ENCODE assay signal across 26 cellular contexts in genomic region chr10:133068741-133069525, GRCh38. TPM values are rescaled to one million over a fixed set of nuclear protein-coding genes. Genes with fewer than 3 reads are reported as not detected.
"Had no signal": no experiment of that assay in that cellular context is flagged by ENCODE, and none has a peak within 500 bp of the region (broad histone marks: within the 10 kb centered on the region; RNA-seq: fewer than 3 reads in every experiment).

No MANE protein-coding gene starts in this region.

- H3K36me3 ChIP-seq: heart right ventricle, lower lobe of right lung, sigmoid colon, upper lobe of left lung had no signal

- H3K9me3 Mint-ChIP-seq: activated CD4-positive, alpha-beta memory T cell treated with anti-CD3 and anti-CD28 coated beads, Interleukin-2, amount 10 ng/mL, durations not matched to agents 7 days and 5 days; activated CD4-positive, alpha-beta T cell treated with anti-CD3 and anti-CD28 coated beads, Interleukin-2, amount 10 ng/mL, durations not matched to agents 24 days and 14 days; activated naive CD8-positive, alpha-beta T cell treated with anti-CD3 and anti-CD28 coated beads, Interleukin-2, amount 50 U/mL, for 24 hours; neural crest cell; T-helper 2 cell treated with Interferon-gamma antibody and Interleukin-4, amounts not matched to agents 5 μg/mL and 100 μg/mL, for 36 hours had no signal

- H3K4me1 Mint-ChIP-seq: activated CD4-positive, alpha-beta memory T cell treated with anti-CD3 and anti-CD28 coated beads, Interleukin-2, amount 10 ng/mL, durations not matched to agents 7 days and 5 days; activated CD4-positive, alpha-beta T cell treated with anti-CD3 and anti-CD28 coated beads, Interleukin-2, amount 10 ng/mL, durations not matched to agents 24 days and 14 days; activated naive CD8-positive, alpha-beta T cell treated with anti-CD3 and anti-CD28 coated beads, Interleukin-2, amount 50 U/mL, for 24 hours; naive B cell had no signal

- H3K4me3 ChIP-seq: heart right ventricle, lower lobe of right lung, mucosa of descending colon, sigmoid colon, upper lobe of left lung had no signal

- H3K27me3 Mint-ChIP-seq: activated CD4-positive, alpha-beta memory T cell treated with anti-CD3 and anti-CD28 coated beads, Interleukin-2, amount 10 ng/mL, durations not matched to agents 7 days and 5 days; activated CD4-positive, alpha-beta T cell treated with anti-CD3 and anti-CD28 coated beads, Interleukin-2, amount 10 ng/mL, durations not matched to agents 24 days and 14 days; activated naive CD8-positive, alpha-beta T cell treated with anti-CD3 and anti-CD28 coated beads, Interleukin-2, amount 50 U/mL, for 24 hours; naive B cell had no signal

- H3K27ac ChIP-seq: heart right ventricle, lower lobe of right lung, sigmoid colon, upper lobe of left lung, VCaP had no signal

- H3K36me3 Mint-ChIP-seq: naive B cell had no signal

- DNase-seq: activated CD4-positive, alpha-beta memory T cell treated with anti-CD3 and anti-CD28 coated beads, Interleukin-2, amount 10 ng/mL, durations not matched to agents 7 days and 5 days; activated CD4-positive, alpha-beta T cell treated with anti-CD3 and anti-CD28 coated beads, Interleukin-2, amount 10 ng/mL, durations not matched to agents 24 days and 14 days; activated effector memory CD4-positive, alpha-beta T cell treated with anti-CD3 and anti-CD28 coated beads, Interleukin-2, amount 50 U/mL, for 16 hours; activated naive CD4-positive, alpha-beta T cell treated with anti-CD3 and anti-CD28 coated beads, Interleukin-2, amount 50 U/mL, for 16 hours; activated naive CD8-positive, alpha-beta T cell treated with anti-CD3 and anti-CD28 coated beads, Interleukin-2, amount 50 U/mL, for 24 hours; activated T-cell treated with anti-CD3 and anti-CD28 coated beads for 4 hours; heart right ventricle; left colon; lower lobe of right lung; mesendoderm; mucosa of descending colon; naive B cell; sigmoid colon; stimulated activated CD4-positive, alpha-beta T cell treated with anti-CD3 and anti-CD28 coated beads, Interleukin-4, amount 100 ng/mL, for 1 hour; stimulated activated naive CD4-positive, alpha-beta T cell had no signal

- H3K27ac Mint-ChIP-seq: activated CD4-positive, alpha-beta memory T cell treated with anti-CD3 and anti-CD28 coated beads, Interleukin-2, amount 10 ng/mL, durations not matched to agents 7 days and 5 days; activated CD4-positive, alpha-beta T cell treated with anti-CD3 and anti-CD28 coated beads, Interleukin-2, amount 10 ng/mL, durations not matched to agents 24 days and 14 days; activated naive CD8-positive, alpha-beta T cell treated with anti-CD3 and anti-CD28 coated beads, Interleukin-2, amount 50 U/mL, for 24 hours; naive B cell; T-helper 2 cell treated with Interferon-gamma antibody and Interleukin-4, amounts not matched to agents 5 μg/mL and 100 μg/mL, for 36 hours had no signal

- H3K4me1 ChIP-seq: heart right ventricle, lower lobe of right lung, sigmoid colon, upper lobe of left lung had no signal

- ATAC-seq: activated CD4-positive, CD25-positive, alpha-beta regulatory T cell treated with anti-CD3 and anti-CD28 coated beads, Interleukin-2, amount 50 U/mL, for 24 hours; activated naive CD8-positive, alpha-beta T cell treated with anti-CD3 and anti-CD28 coated beads, Interleukin-2, amount 50 U/mL, for 24 hours; left colon; lower lobe of right lung; mucosa of descending colon had no signal

- H3K27me3 ChIP-seq: upper lobe of left lung had no signal

- H3K4me3 Mint-ChIP-seq: activated CD4-positive, alpha-beta memory T cell treated with anti-CD3 and anti-CD28 coated beads, Interleukin-2, amount 10 ng/mL, durations not matched to agents 7 days and 5 days; activated CD4-positive, alpha-beta T cell treated with anti-CD3 and anti-CD28 coated beads, Interleukin-2, amount 10 ng/mL, durations not matched to agents 24 days and 14 days; activated naive CD8-positive, alpha-beta T cell treated with anti-CD3 and anti-CD28 coated beads, Interleukin-2, amount 50 U/mL, for 24 hours; naive B cell; neural crest cell; T-helper 2 cell treated with Interferon-gamma antibody and Interleukin-4, amounts not matched to agents 5 μg/mL and 100 μg/mL, for 36 hours had no signal

- H3K9me3 ChIP-seq: heart right ventricle, lower lobe of right lung, mucosa of descending colon, sigmoid colon, upper lobe of left lung had no signal

RNA-seq across cellular contexts. Expression of gene ADGRA1, which starts 18.8 kb away (rescaled TPM):
- total RNA-seq: activated CD4-positive, alpha-beta memory T cell treated with anti-CD3 and anti-CD28 coated beads, Interleukin-2, amount 10 ng/mL, durations not matched to agents 7 days and 5 days; activated CD4-positive, alpha-beta T cell treated with anti-CD3 and anti-CD28 coated beads, Interleukin-2, amount 10 ng/mL, durations not matched to agents 24 days and 14 days; chondrocyte; epithelial cell of proximal tubule; fibroblast of villous mesenchyme; left colon; osteoblast; renal cortical epithelial cell had no signal
- polyA plus RNA-seq: keratinocyte had no signal
